In the genomic region with DNA sequence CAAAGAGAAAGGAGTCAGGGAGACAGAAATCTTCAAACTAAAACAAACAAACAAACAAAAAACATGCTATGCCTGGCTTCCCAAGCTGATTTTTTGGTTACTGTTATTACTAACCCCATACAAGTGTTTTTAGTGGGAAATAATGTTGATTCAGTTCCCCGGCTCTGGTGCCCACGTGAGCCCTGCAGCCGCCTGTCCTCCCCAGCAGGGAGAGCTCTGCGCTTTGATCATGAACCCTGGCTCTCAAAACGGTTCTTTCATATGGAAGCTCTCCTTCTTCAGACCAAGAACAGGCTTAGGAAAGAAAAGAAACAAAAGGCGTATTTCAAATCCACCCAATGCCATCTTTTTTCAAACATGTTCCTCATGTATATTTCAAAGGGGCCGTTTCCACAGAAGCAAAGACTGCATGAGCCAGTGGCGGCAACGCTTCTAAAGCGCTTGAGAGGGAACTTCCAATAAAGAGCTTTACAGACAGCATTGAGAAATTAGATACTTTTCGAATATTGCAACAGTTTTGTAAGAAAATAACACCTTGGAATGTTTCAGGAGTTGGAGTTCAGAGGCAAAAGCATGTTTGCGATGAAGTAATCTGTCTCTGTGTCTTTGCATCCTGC, we compare ENCODE assay signal across 8 cellular contexts.
DNase-seq lines count a peak whose midpoint lies in the region; ATAC-seq and TF ChIP-seq lines count a peak whose summit lies in the region.

No MANE protein-coding gene starts in this region.

- intact Hi-C loops in spleen (cut with DNase I; ENCODE audit: low total_unique reads): loop anchor here (10.0 kb wide), 1 partner anchor 388 kb away; no protein-coding TSS in a partner anchor

- WGBS in spleen, 5 donors: 38 to 44% (median 42%) methylated on average over 12 of the region's 12 CpGs

- H3K4me1 ChIP-seq in spleen: peaks cover 0 to 33% (median 21%) of the 10 kb centered on the region in 6 donors

- DNase-seq in AG08395 (ENCODE audit: low spot score) (peak; percentile 80), NCI-H526 (lab: John Stamatoyannopoulos, UW) (peak; percentile 80 to 91), astrocyte of the cerebellum (ENCODE audit: low read depth) (peak; percentile 26), hypothalamus (lab: John Stamatoyannopoulos, UW) (peak in 37 of 51 donors; percentile 3 to 76 (median 40)), spleen (peak; percentile 79), NCI-H146 treated with DMSO at 0.1 percent for 48 hours (lab: John Stamatoyannopoulos, UW; ENCODE audit: unreplicated experiment) (no peak)

- H3K9me3 ChIP-seq in spleen: no peaks in the 10 kb centered on the region

- ATAC-seq in HG03469 (IDR thresholded peaks at IDR 0.05; ENCODE audit: unreplicated experiment): peak; percentile 40

- H3K4me3 ChIP-seq in astrocyte of the cerebellum (ENCODE audit: low read depth, low read length) (no peak overlapping the region), spleen (no peak overlapping the region)

- no peak overlapping the region for H3K27ac ChIP-seq in spleen

- in situ Hi-C loops in astrocyte of the cerebellum (cut with HindIII; ENCODE audit: low sequenced_read_pairs): loop anchor here (25.0 kb wide), 2 partner anchors 1090 to 1240 kb away; no protein-coding TSS in a partner anchor

- TF ChIP-seq CTCF in GM12873 (IDR thresholded peaks at IDR 0.05; ENCODE audit: insufficient read depth, low read depth, low read length, missing control alignments) (peak; percentile 80), astrocyte of the cerebellum (IDR thresholded peaks at IDR 0.05; ENCODE audit: low read depth, low read length, missing control alignments) (peak; percentile 90), spleen (IDR thresholded peaks at IDR 0.05 in 8 of 11, conservative IDR thresholded peaks at IDR 0.05 in 3 of 11) (peak; percentile 31 to 75 (median 68))

- no peak for TF ChIP-seq POLR2A in spleen (IDR thresholded peaks at IDR 0.05)

- no peaks in the 10 kb centered on the region for H3K36me3 ChIP-seq in spleen

- H3K27me3 ChIP-seq in spleen (replicated peaks in 1 of 7): peaks cover 0 to 37% (median 0%) of the 10 kb centered on the region in 7 donors
